8 cellular contexts compared by ENCODE assay signal in the genomic region with DNA sequence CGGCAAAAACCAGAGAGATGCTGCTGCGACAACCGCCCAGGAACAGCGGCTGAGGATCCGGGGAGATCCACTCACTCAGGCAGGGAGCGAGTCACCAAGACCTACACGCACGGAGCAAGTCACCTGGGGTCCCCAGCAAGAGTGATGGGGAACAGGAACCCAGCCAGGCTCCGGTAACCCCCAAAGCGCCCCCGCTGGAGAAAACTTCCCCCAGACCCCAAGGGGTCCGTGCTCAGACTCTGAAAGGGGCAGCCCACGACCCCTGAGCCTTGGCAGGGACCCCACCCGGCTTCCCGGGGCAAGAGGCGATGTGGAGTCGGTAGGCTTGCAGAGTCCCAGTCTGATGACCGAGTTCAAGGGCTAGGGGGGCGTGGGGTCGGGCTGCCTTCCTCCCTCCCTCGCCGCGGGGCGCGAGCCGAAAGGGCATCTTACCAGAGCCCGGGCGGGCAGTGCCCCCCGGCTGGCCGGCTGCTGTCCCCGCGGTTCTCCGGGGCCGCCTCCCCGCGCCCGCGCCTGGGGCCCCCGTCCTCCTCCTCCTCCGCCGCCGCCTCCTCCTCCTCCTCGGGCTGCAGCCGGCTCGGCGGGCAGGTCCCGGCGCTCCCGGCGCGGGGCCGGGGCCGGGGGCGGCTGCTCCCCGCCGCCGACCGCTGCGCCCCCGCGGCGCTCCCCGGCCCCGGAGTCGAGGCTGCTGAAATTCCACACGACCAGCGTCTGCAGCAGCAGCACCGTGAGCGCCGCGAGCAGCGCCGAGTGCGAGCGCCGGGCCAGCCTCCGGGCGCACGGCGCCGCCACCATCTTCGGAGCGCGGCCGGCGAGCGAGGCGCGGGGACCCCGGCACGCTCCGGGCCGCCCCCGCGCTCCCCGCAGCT. TPM values are rescaled to one million over a fixed set of nuclear protein-coding genes. Genes with fewer than 3 reads are reported as not detected.
DNase-seq lines count a peak whose midpoint lies in the region; ATAC-seq and TF ChIP-seq lines count a peak whose summit lies in the region.

No MANE protein-coding gene starts in this region.

- peaks cover 5% of the 10 kb centered on the region for H3K36me3 Mint-ChIP-seq in brain

- peak; percentile 7 for ATAC-seq in left lung
- ATAC-seq in stimulated activated naive CD8-positive, alpha-beta T cell treated with anti-CD3 and anti-CD28 coated beads, Interleukin-15, Interleukin-2, amounts not matched to agents 100 U/mL and 50 U/mL, for 24 hours, result peak; percentile 50
- no peak for ATAC-seq in HG03439 (IDR thresholded peaks at IDR 0.05; ENCODE audit: unreplicated experiment)
- no peak for ATAC-seq in HG03159 (IDR thresholded peaks at IDR 0.05; ENCODE audit: unreplicated experiment)

- no peaks in the 10 kb centered on the region for H3K36me3 ChIP-seq in ES-I3 (ENCODE audit: insufficient read depth, low read length)
- no peaks in the 10 kb centered on the region for H3K36me3 ChIP-seq in SK-N-MC (ENCODE audit: insufficient read depth, low read length)
- no peaks in the 10 kb centered on the region for H3K36me3 ChIP-seq in left lung

- peaks cover 14% of the 10 kb centered on the region for H3K27me3 Mint-ChIP-seq in brain

- DNase-seq in SK-N-MC (ENCODE audit: low read depth, low spot score) (no peak), left lung (peak in 1 of 2 donors; percentile 86), SKM-1 treated with dmso at 0.1 percent for 144 hours (lab: John Stamatoyannopoulos, UW; ENCODE audit: unreplicated experiment) (no peak)
- peak; percentile 33 for DNase-seq in stimulated activated naive CD8-positive, alpha-beta T cell treated with anti-CD3 and anti-CD28 coated beads, Interleukin-15, Interleukin-2, amounts not matched to agents 100 U/mL and 50 U/mL, for 24 hours

- peak overlapping the region; percentile 72 for H3K9ac ChIP-seq in ES-I3 (ENCODE audit: low read depth, low read length)
- no peak overlapping the region for H3K9ac ChIP-seq in SK-N-MC (ENCODE audit: insufficient read length)

- no peak overlapping the region for H3K27ac ChIP-seq in SK-N-MC
- no peak overlapping the region for H3K27ac ChIP-seq in left lung

- H3K9me3 ChIP-seq in ES-I3 (ENCODE audit: control insufficient read depth, insufficient read depth, low read length) (no peaks in the 10 kb centered on the region), SK-N-MC (ENCODE audit: low read depth, low read length) (no peaks in the 10 kb centered on the region), left lung (no peaks in the 10 kb centered on the region)

- peak overlapping the region; percentile 88 to 95 (median 92) for H3K4me3 Mint-ChIP-seq in brain

- H3K4me1 Mint-ChIP-seq in brain, result peaks cover 60% of the 10 kb centered on the region

- peaks cover 8 to 51% of the 10 kb centered on the region in 2 donors for H3K27me3 ChIP-seq in left lung

- H3K4me3 ChIP-seq in SK-N-MC (peak overlapping the region; percentile 70), left lung (peak overlapping the region; percentile 36 to 50)

- peaks cover 0 to 4% (median 0%) of the 10 kb centered on the region in 5 experiments for H3K9me3 Mint-ChIP-seq in brain

- no peak for TF ChIP-seq CTCF in brain (conservative IDR thresholded peaks at IDR 0.05)
- no peak for TF ChIP-seq CTCF in left lung (IDR thresholded peaks at IDR 0.05)

- H3K27ac Mint-ChIP-seq in brain, result peak overlapping the region; percentile 76 to 89 (median 85)

- intact Hi-C loops in left lung (cut with DNase I), result no loop called here

- peaks cover 36% of the 10 kb centered on the region for H3K4me1 ChIP-seq in ES-I3 (ENCODE audit: insufficient read depth, low read length)
- H3K4me1 ChIP-seq in left lung, result peaks cover 0 to 51% of the 10 kb centered on the region in 2 donors

RNA-seq across cellular contexts. Expression of a gene that starts 0.5 kb away (rescaled TPM):
- 10.4 TPM for polyA plus RNA-seq in brain (ENCODE audit: insufficient read depth, low read depth, low replicate concordance)
- total RNA-seq in left lung, result 1 to 10 TPM; 7.3 to 7.5 TPM

Comparison
In these comparisons a context has a peak if more than half of its experiments do, and no peak if none do; other contexts are left out.
1. ATAC-seq: peak in left lung (single experiment) and stimulated activated naive CD8-positive, alpha-beta T cell treated with anti-CD3 and anti-CD28 coated beads, Interleukin-15, Interleukin-2, amounts not matched to agents 100 U/mL and 50 U/mL, for 24 hours (single experiment); none in HG03439 (single experiment) and HG03159 (single experiment).